In the genomic region with DNA sequence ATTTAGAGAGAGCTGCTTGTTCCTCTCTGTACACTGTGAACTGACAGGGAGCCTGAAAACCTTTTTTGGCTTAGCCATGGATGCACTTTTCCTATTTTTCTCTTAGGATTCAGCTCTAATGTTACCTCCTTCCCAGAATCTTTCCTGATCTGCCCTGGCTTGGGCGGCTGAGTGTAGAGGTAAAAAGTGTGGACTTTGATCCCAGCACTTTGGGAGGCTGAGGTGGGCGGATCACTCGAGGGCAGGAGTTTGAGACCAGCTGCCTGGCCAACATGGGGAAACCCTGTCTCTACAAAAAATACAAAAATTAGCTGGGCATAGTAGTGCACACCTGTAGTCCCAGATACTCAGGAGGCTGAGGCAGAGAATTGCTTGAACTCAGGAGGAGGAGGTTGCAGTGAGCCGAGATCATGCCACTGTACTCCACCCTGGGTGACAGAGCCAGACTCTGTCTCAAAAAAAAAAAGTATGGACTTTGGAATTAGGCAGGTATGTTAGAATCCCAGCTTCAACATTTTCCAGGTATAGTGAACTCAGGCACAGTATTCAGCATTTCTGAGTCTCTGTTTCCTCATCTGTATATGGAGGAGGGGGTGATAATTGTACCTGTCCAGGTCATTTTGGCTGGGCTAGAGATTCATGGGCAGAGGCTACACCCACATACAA, we compare ENCODE assay signal across 6 cellular contexts.
"Had no signal": no experiment of that assay in that cellular context is flagged by ENCODE, and none has a peak within 500 bp of the region (broad histone marks: within the 10 kb centered on the region; RNA-seq: fewer than 3 reads in every experiment).

No MANE protein-coding gene starts in this region.

- DNase-seq: H9, HCEC 1CT, IMR-90, KG1 had no signal

- ATAC-seq: GM23338, K562 had no signal

- H3K4me3 ChIP-seq: GM23338, K562 had no signal
